In genomic region chr7:157112706-157113105, GRCh38 we compare ENCODE assay signal across 25 cellular contexts. TPM values are rescaled to one million over a fixed set of nuclear protein-coding genes. Genes with fewer than 3 reads are reported as not detected.
DNase-seq lines count a peak whose midpoint lies in the region; TF ChIP-seq lines count a peak whose summit lies in the region.
"Had no signal": no experiment of that assay in that cellular context is flagged by ENCODE, and none has a peak within 500 bp of the region (broad histone marks: within the 10 kb centered on the region; RNA-seq: fewer than 3 reads in every experiment).

No MANE protein-coding gene starts in this region.

- H3K27ac ChIP-seq in sigmoid colon (no peak overlapping the region), suprapubic skin (no peak overlapping the region), tibial nerve (no peak overlapping the region)
- H3K27ac ChIP-seq: BLaER1 had no signal

- H3K36me3 ChIP-seq in sigmoid colon (no peaks in the 10 kb centered on the region), suprapubic skin (no peaks in the 10 kb centered on the region), tibial nerve (no peaks in the 10 kb centered on the region)
- H3K36me3 ChIP-seq: BE2C, BLaER1 had no signal

- intact Hi-C loops in posterior vena cava (cut with DNase I) (no loop called here), sigmoid colon (cut with DNase I) (no loop called here)

- H3K27me3 Mint-ChIP-seq in chondrocyte (ENCODE audit: low read depth): peaks cover 19% of the 10 kb centered on the region

- peaks cover 0 to 10% (median 4%) of the 10 kb centered on the region in 3 donors for H3K27me3 ChIP-seq in sigmoid colon
- H3K27me3 ChIP-seq in suprapubic skin: peaks cover 15% of the 10 kb centered on the region
- no peaks in the 10 kb centered on the region for H3K27me3 ChIP-seq in tibial nerve
- H3K27me3 ChIP-seq: BLaER1 had no signal

- peaks cover 15% of the 10 kb centered on the region for H3K9me3 Mint-ChIP-seq in chondrocyte (ENCODE audit: low read depth)

- H3K4me3 ChIP-seq in sigmoid colon (no peak overlapping the region), suprapubic skin (no peak overlapping the region), tibial nerve (no peak overlapping the region)
- H3K4me3 ChIP-seq: BLaER1 had no signal

- in situ Hi-C loops in GM13977 (cut with MboI; ENCODE audit: low pct_unique_long_range_greater_than_20kb, low sequenced_read_pairs, unreplicated experiment): no loop called here

- WGBS in sigmoid colon, 2 donors: 89 to 92% methylated on average over 8 of the region's 8 CpGs
- 91% methylated on average over 8 of the region's 8 CpGs for WGBS in suprapubic skin
- WGBS in tibial nerve, 2 donors: 91% methylated on average over 8 of the region's 8 CpGs

- no peak overlapping the region for H3K4me3 Mint-ChIP-seq in chondrocyte (ENCODE audit: unreplicated experiment)
- H3K4me3 Mint-ChIP-seq: CD14-positive monocyte; CD4-positive, CD25-positive, alpha-beta regulatory T cell; CD8-positive, alpha-beta memory T cell had no signal

- no peaks in the 10 kb centered on the region for H3K4me1 Mint-ChIP-seq in chondrocyte (ENCODE audit: low read depth)
- H3K4me1 Mint-ChIP-seq: CD14-positive monocyte; CD4-positive, alpha-beta memory T cell; CD4-positive, CD25-positive, alpha-beta regulatory T cell; CD8-positive, alpha-beta memory T cell had no signal

- H3K4me1 ChIP-seq in sigmoid colon (no peaks in the 10 kb centered on the region), suprapubic skin (no peaks in the 10 kb centered on the region), tibial nerve (no peaks in the 10 kb centered on the region)
- H3K4me1 ChIP-seq: BE2C had no signal

- H3K9me3 ChIP-seq in sigmoid colon: peaks cover 0 to 2% (median 0%) of the 10 kb centered on the region in 4 donors
- H3K9me3 ChIP-seq in suprapubic skin: peaks cover 9% of the 10 kb centered on the region
- peaks cover 0 to 47% (median 0%) of the 10 kb centered on the region in 4 donors for H3K9me3 ChIP-seq in tibial nerve

- TF ChIP-seq EP300 in sigmoid colon (IDR thresholded peaks at IDR 0.05) (no peak), suprapubic skin (IDR thresholded peaks at IDR 0.05) (no peak), tibial nerve (IDR thresholded peaks at IDR 0.05) (no peak)

- DNase-seq in mesenteric fat pad (ENCODE audit: low spot score): peak; percentile 43
- peak; percentile 58 for DNase-seq in posterior vena cava (ENCODE audit: low spot score)
- DNase-seq in sigmoid colon: peak; percentile 19
- peak; percentile 44 to 53 for DNase-seq in suprapubic skin (ENCODE audit: low spot score in 2 of 2)
- no peak for DNase-seq in GM10266 (ENCODE audit: extremely low spot score)
- no peak for DNase-seq in tibial nerve (ENCODE audit: low spot score in 2 of 2)
- no peak for DNase-seq in GM13977 (ENCODE audit: low spot score)
- DNase-seq in chondrocyte (ENCODE audit: low spot score): no peak
- DNase-seq: 8988T; ACHN; BE2C; C1 segment of cervical spinal cord; CD4-positive, alpha-beta memory T cell; CD4-positive, CD25-positive, alpha-beta regulatory T cell; CD8-positive, alpha-beta memory T cell; COR-L47; DMS 273 treated with DMSO at 0.1 percent for 48 hours; DMS153; DMS53; DMS79; DND-41; EL; GDM1 had no signal

- TF ChIP-seq CTCF in sigmoid colon (IDR thresholded peaks at IDR 0.05) (no peak), suprapubic skin (IDR thresholded peaks at IDR 0.05) (no peak), GM10266 (IDR thresholded peaks at IDR 0.05; ENCODE audit: control insufficient read depth, insufficient read depth, low read depth, missing control alignments) (no peak), tibial nerve (IDR thresholded peaks at IDR 0.05) (no peak), GM13977 (IDR thresholded peaks at IDR 0.05; ENCODE audit: extremely low read depth, insufficient read depth, missing control alignments) (no peak), chondrocyte (IDR thresholded peaks at IDR 0.05) (no peak)

- H3K27ac Mint-ChIP-seq in chondrocyte (ENCODE audit: unreplicated experiment): no peak overlapping the region
- H3K27ac Mint-ChIP-seq: CD14-positive monocyte; CD4-positive, alpha-beta memory T cell; CD4-positive, CD25-positive, alpha-beta regulatory T cell; CD8-positive, alpha-beta memory T cell had no signal

- no peaks in the 10 kb centered on the region for H3K36me3 Mint-ChIP-seq in chondrocyte (ENCODE audit: low read depth)
- H3K36me3 Mint-ChIP-seq: CD14-positive monocyte had no signal

- TF ChIP-seq POLR2A in sigmoid colon (IDR thresholded peaks at IDR 0.05) (no peak), suprapubic skin (IDR thresholded peaks at IDR 0.05) (no peak), tibial nerve (IDR thresholded peaks at IDR 0.05) (no peak)

RNA-seq across cellular contexts. Expression of gene UBE3C, which starts 26.0 kb away (rescaled TPM):
- total RNA-seq in mesenteric fat pad: 75.3 TPM
- total RNA-seq in posterior vena cava: 10 to 100 TPM; 58.7 to 62.4 TPM
- total RNA-seq in sigmoid colon: 10 to 100 TPM; 55.7 to 84.2 (median 70.5) TPM
- polyA plus RNA-seq in sigmoid colon: 10 to 100 TPM; 21.0 to 32.6 (median 31.1) TPM
- total RNA-seq in suprapubic skin: 10 to 100 TPM; 66.2 to 88.1 (median 77.8) TPM
- 10 to 100 TPM; 60.7 to 68.7 (median 64.7) TPM for total RNA-seq in tibial nerve
- total RNA-seq in chondrocyte: 58.9 to 61.5 TPM (median 60.6 TPM) in 3 replicates

Comparison
In these comparisons a context has a peak if more than half of its experiments do, and no peak if none do; other contexts are left out.
1. DNase-seq: peak in mesenteric fat pad (single experiment), posterior vena cava (single experiment), sigmoid colon (single experiment) and suprapubic skin (2 of 2); none in GM10266 (single experiment), tibial nerve (0 of 2), GM13977 (single experiment) and chondrocyte (single experiment).